1 cellular context compared by ENCODE assay signal in the genomic region with DNA sequence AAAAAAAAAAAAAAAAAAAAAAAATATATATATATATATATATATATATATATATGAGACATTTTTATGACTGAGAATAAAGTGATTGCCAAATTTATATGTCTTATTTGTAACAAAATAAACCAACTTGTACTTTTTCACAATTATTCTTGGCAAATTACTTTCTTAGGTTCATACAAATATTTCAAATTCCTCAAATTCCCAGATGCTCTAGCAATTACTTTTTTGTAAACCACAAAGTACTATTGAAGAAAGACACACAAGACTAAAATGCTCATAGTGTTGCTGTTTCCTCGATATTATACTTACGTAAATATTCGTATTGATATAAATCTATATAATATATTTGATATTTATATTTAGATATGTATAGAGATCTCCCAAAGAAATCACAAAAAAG.
TF ChIP-seq lines count a peak whose summit lies in the region.

No MANE protein-coding gene starts in this region.

TF ChIP-seq in WTC11, 78 proteins besides CTCF, POLR2A, EP300 and RAD21 (continued from another document):
- TF ChIP-seq, protein P1, sequence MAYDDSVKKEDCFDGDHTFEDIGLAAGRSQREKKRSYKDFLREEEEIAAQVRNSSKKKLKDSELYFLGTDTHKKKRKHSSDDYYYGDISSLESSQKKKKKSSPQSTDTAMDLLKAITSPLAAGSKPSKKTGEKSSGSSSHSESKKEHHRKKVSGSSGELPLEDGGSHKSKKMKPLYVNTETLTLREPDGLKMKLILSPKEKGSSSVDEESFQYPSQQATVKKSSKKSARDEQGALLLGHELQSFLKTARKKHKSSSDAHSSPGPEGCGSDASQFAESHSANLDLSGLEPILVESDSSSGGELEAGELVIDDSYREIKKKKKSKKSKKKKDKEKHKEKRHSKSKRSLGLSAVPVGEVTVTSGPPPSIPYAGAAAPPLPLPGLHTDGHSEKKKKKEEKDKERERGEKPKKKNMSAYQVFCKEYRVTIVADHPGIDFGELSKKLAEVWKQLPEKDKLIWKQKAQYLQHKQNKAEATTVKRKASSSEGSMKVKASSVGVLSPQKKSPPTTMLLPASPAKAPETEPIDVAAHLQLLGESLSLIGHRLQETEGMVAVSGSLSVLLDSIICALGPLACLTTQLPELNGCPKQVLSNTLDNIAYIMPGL (CRISPR knock-in tag; IDR thresholded peaks at IDR 0.05): no peak
- TF ChIP-seq RORB (CRISPR knock-in tag; IDR thresholded peaks at IDR 0.05) (no peak), GTF2I (CRISPR knock-in tag; conservative IDR thresholded peaks at IDR 0.05) (no peak), KAT7 (CRISPR knock-in tag; IDR thresholded peaks at IDR 0.05; ENCODE audit: borderline replicate concordance) (no peak), NR2C2 (CRISPR knock-in tag; IDR thresholded peaks at IDR 0.05) (no peak)
- TF ChIP-seq, protein P2, sequence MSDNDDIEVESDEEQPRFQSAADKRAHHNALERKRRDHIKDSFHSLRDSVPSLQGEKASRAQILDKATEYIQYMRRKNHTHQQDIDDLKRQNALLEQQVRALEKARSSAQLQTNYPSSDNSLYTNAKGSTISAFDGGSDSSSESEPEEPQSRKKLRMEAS (CRISPR knock-in tag; IDR thresholded peaks at IDR 0.05): no peak
TF ChIP-seq in WTC11: peak in this region for 0.
